Comparison of ENCODE assay signal across 8 cellular contexts in genomic region chr21:25421327-25422028, GRCh38.
DNase-seq lines count a peak whose midpoint lies in the region; ATAC-seq and TF ChIP-seq lines count a peak whose summit lies in the region.

No MANE protein-coding gene starts in this region.

- no peaks in the 10 kb centered on the region for H3K27me3 Mint-ChIP-seq in CD4-positive, alpha-beta T cell

- H3K36me3 Mint-ChIP-seq in CD4-positive, alpha-beta T cell (ENCODE audit: low read depth) = no peaks in the 10 kb centered on the region

- H3K4me1 Mint-ChIP-seq in CD4-positive, alpha-beta T cell (ENCODE audit: low read depth) = peaks cover 13% of the 10 kb centered on the region

- H3K9me3 ChIP-seq in CD4-positive, alpha-beta T cell (ENCODE audit: control insufficient read depth, low read length) = no peaks in the 10 kb centered on the region

- POLR2A ChIA-PET in CD4-positive, alpha-beta T cell (lab: Charles Lee) = no interaction called here

- TF ChIP-seq CTCF in CD4-positive, alpha-beta T cell (IDR thresholded peaks at IDR 0.05) = peak; percentile 62
- TF ChIP-seq CTCF in foreskin fibroblast (IDR thresholded peaks at IDR 0.05; ENCODE audit: low read depth, low read length) = peak; percentile 39

- intact Hi-C loops in CD4-positive, alpha-beta T cell (cut with DNase I, micrococcal nuclease) = loop anchor here (1.0 to 5.0 kb wide), 4 partner anchors 151 to 291 kb away; no protein-coding TSS in a partner anchor

- no peak overlapping the region for H3K4me3 Mint-ChIP-seq in CD4-positive, alpha-beta T cell

- DNase-seq in CD4-positive, alpha-beta T cell = peak in 9 of 10 experiments; percentile 14 to 49 (median 26)
- DNase-seq in NCI-H82 (lab: John Stamatoyannopoulos, UW) (peak; percentile 83), foreskin fibroblast (peak; percentile 30 to 67), cerebellar nuclear complex (lab: John Stamatoyannopoulos, UW) (no peak)
- peak in 2 of 3 experiments; percentile 15 to 31 for DNase-seq in activated CD8-positive, alpha-beta memory T cell treated with anti-CD3 and anti-CD28 coated beads for 48 hours (ENCODE audit: low read depth in 2 of 3, low spot score in 2 of 3)
- peak; percentile 4 to 24 (median 13) for DNase-seq in stimulated activated CD4-positive, alpha-beta T cell treated with anti-CD3 and anti-CD28 coated beads, TNF-alpha, amount 100 ng/mL, for 1 hour (ENCODE audit: low read depth in 3 of 3, low spot score in 1 of 3)

- CTCF ChIA-PET in CD4-positive, alpha-beta T cell (lab: Charles Lee) = no interaction called here

- ATAC-seq in CD4-positive, alpha-beta T cell (ENCODE audit: poor library complexity) = peak; percentile 94
- ATAC-seq in GM19023 (IDR thresholded peaks at IDR 0.05; ENCODE audit: unreplicated experiment) = peak; percentile 72
- ATAC-seq in HG03097 (IDR thresholded peaks at IDR 0.05; ENCODE audit: low FRiP score, unreplicated experiment) = peak; percentile 70

- H3K27ac ChIP-seq in CD4-positive, alpha-beta T cell (ENCODE audit: low read depth, low read length) = no peak overlapping the region

- no peak overlapping the region for H3K4me3 ChIP-seq in foreskin fibroblast (ENCODE audit: low read depth in 1 of 2, low read length in 2 of 2)

- no peaks in the 10 kb centered on the region for H3K27me3 ChIP-seq in CD4-positive, alpha-beta T cell (ENCODE audit: control insufficient read depth, insufficient read depth, low read length)

- H3K9me3 Mint-ChIP-seq in CD4-positive, alpha-beta T cell = no peaks in the 10 kb centered on the region

- peak overlapping the region; percentile 16 for H3K27ac Mint-ChIP-seq in CD4-positive, alpha-beta T cell

Comparison
In these comparisons a context has a peak if more than half of its experiments do, and no peak if none do; other contexts are left out.
1. DNase-seq: peak in CD4-positive, alpha-beta T cell (9 of 10), NCI-H82 (single experiment), activated CD8-positive, alpha-beta memory T cell treated with anti-CD3 and anti-CD28 coated beads for 48 hours (2 of 3), foreskin fibroblast (2 of 2) and stimulated activated CD4-positive, alpha-beta T cell treated with anti-CD3 and anti-CD28 coated beads, TNF-alpha, amount 100 ng/mL, for 1 hour (3 of 3); none in cerebellar nuclear complex (0 of 2).
2. Peak in every context shown above with its lines, with median percentiles within 50 percentile points of each other: ATAC-seq.